ENCODE assay signal across 9 cellular contexts in genomic region chr22:41848468-41848867, GRCh38. TPM values are rescaled to one million over a fixed set of nuclear protein-coding genes. Genes with fewer than 3 reads are reported as not detected.
DNase-seq lines count a peak whose midpoint lies in the region; ATAC-seq lines count a peak whose summit lies in the region.
"Had no signal": no experiment of that assay in that cellular context is flagged by ENCODE, and none has a peak within 500 bp of the region (broad histone marks: within the 10 kb centered on the region; RNA-seq: fewer than 3 reads in every experiment).

No MANE protein-coding gene starts in this region.

- intact Hi-C loops in activated CD4-positive, alpha-beta memory T cell treated with anti-CD3 and anti-CD28 coated beads for 36 hours (cut with micrococcal nuclease) = no loop called here
- intact Hi-C loops in activated T-helper 1 cell treated with anti-CD3 and anti-CD28 coated beads, Interleukin-12 subunit alpha, Interleukin-12 subunit beta, Interleukin-2, Interleukin-4 antibody, amounts not matched to agents 30 ng/mL and 10 ng/mL and 1 ng/mL, durations not matched to agents 14 hours and 24 hours and 36 hours (cut with micrococcal nuclease) = no loop called here

- peaks cover 26% of the 10 kb centered on the region for H3K36me3 Mint-ChIP-seq in activated CD4-positive, alpha-beta memory T cell treated with anti-CD3 and anti-CD28 coated beads for 36 hours
- peaks cover 25% of the 10 kb centered on the region for H3K36me3 Mint-ChIP-seq in activated T-helper 1 cell treated with anti-CD3 and anti-CD28 coated beads, Interleukin-12 subunit alpha, Interleukin-12 subunit beta, Interleukin-2, Interleukin-4 antibody, amounts not matched to agents 30 ng/mL and 10 ng/mL and 1 ng/mL, durations not matched to agents 14 hours and 24 hours and 36 hours (ENCODE audit: low read depth)

- H3K27ac Mint-ChIP-seq in stimulated activated naive CD8-positive, alpha-beta T cell treated with anti-CD3 and anti-CD28 coated beads, Interleukin-15, amount 100 ng/mL, for 72 hours = no peak overlapping the region
- peak overlapping the region; percentile 42 for H3K27ac Mint-ChIP-seq in activated CD4-positive, alpha-beta memory T cell treated with anti-CD3 and anti-CD28 coated beads for 36 hours
- H3K27ac Mint-ChIP-seq in activated T-helper 1 cell treated with anti-CD3 and anti-CD28 coated beads, Interleukin-12 subunit alpha, Interleukin-12 subunit beta, Interleukin-2, Interleukin-4 antibody, amounts not matched to agents 30 ng/mL and 10 ng/mL and 1 ng/mL, durations not matched to agents 14 hours and 24 hours and 36 hours = no peak overlapping the region

- H3K9me3 ChIP-seq in HAP-1 = no peaks in the 10 kb centered on the region
- H3K9me3 ChIP-seq: thyroid gland had no signal

- H3K4me1 Mint-ChIP-seq in stimulated activated naive CD8-positive, alpha-beta T cell treated with anti-CD3 and anti-CD28 coated beads, Interleukin-15, amount 100 ng/mL, for 72 hours = peaks cover 62% of the 10 kb centered on the region
- H3K4me1 Mint-ChIP-seq in activated CD4-positive, alpha-beta memory T cell treated with anti-CD3 and anti-CD28 coated beads for 36 hours (ENCODE audit: low read depth) = peaks cover 68% of the 10 kb centered on the region
- peaks cover 48% of the 10 kb centered on the region for H3K4me1 Mint-ChIP-seq in activated T-helper 1 cell treated with anti-CD3 and anti-CD28 coated beads, Interleukin-12 subunit alpha, Interleukin-12 subunit beta, Interleukin-2, Interleukin-4 antibody, amounts not matched to agents 30 ng/mL and 10 ng/mL and 1 ng/mL, durations not matched to agents 14 hours and 24 hours and 36 hours (ENCODE audit: low read depth)

- peaks cover 7% of the 10 kb centered on the region for H3K4me1 ChIP-seq in HAP-1

- H3K36me3 ChIP-seq in HAP-1 (replicated peaks) = peaks cover 17% of the 10 kb centered on the region
- H3K36me3 ChIP-seq: thyroid gland had no signal

- DNase-seq in stimulated activated naive CD8-positive, alpha-beta T cell treated with anti-CD3 and anti-CD28 coated beads, Interleukin-15, Interleukin-2, amounts not matched to agents 100 U/mL and 50 U/mL, for 24 hours = no peak
- DNase-seq in stimulated activated naive CD8-positive, alpha-beta T cell treated with anti-CD3 and anti-CD28 coated beads, Interleukin-15, amount 100 ng/mL, for 72 hours = no peak
- DNase-seq in activated CD4-positive, alpha-beta memory T cell treated with anti-CD3 and anti-CD28 coated beads for 36 hours = no peak
- DNase-seq in left lobe of liver (ENCODE audit: low spot score) = no peak
- DNase-seq in DMS79 (lab: John Stamatoyannopoulos, UW) = no peak
- DNase-seq in activated T-helper 1 cell treated with anti-CD3 and anti-CD28 coated beads, Interleukin-12 subunit alpha, Interleukin-12 subunit beta, Interleukin-2, Interleukin-4 antibody, amounts not matched to agents 30 ng/mL and 10 ng/mL and 1 ng/mL, durations not matched to agents 14 hours and 24 hours and 36 hours (ENCODE audit: low spot score) = no peak
- no peak for DNase-seq in activated CD8-positive, alpha-beta memory T cell treated with anti-CD3 and anti-CD28 coated beads, Interleukin-2, amount 50 U/mL, for 48 hours
- no peak for DNase-seq in HAP-1 (ENCODE audit: low spot score in 2 of 2)
- DNase-seq: thyroid gland had no signal

- POLR2A ChIA-PET in activated CD4-positive, alpha-beta memory T cell treated with anti-CD3 and anti-CD28 coated beads for 36 hours (lab: Charles Lee) = interaction anchor here (0.5 kb wide), 2 partner anchors 80 to 392 kb away, joined by 3 to 6 read pairs; no protein-coding TSS in a partner anchor

- H3K27me3 Mint-ChIP-seq in stimulated activated naive CD8-positive, alpha-beta T cell treated with anti-CD3 and anti-CD28 coated beads, Interleukin-15, amount 100 ng/mL, for 72 hours = no peaks in the 10 kb centered on the region
- H3K27me3 Mint-ChIP-seq in activated CD4-positive, alpha-beta memory T cell treated with anti-CD3 and anti-CD28 coated beads for 36 hours = no peaks in the 10 kb centered on the region
- H3K27me3 Mint-ChIP-seq in activated T-helper 1 cell treated with anti-CD3 and anti-CD28 coated beads, Interleukin-12 subunit alpha, Interleukin-12 subunit beta, Interleukin-2, Interleukin-4 antibody, amounts not matched to agents 30 ng/mL and 10 ng/mL and 1 ng/mL, durations not matched to agents 14 hours and 24 hours and 36 hours (ENCODE audit: insufficient read depth) = no peaks in the 10 kb centered on the region

- no peak overlapping the region for H3K4me3 Mint-ChIP-seq in stimulated activated naive CD8-positive, alpha-beta T cell treated with anti-CD3 and anti-CD28 coated beads, Interleukin-15, amount 100 ng/mL, for 72 hours
- H3K4me3 Mint-ChIP-seq in activated CD4-positive, alpha-beta memory T cell treated with anti-CD3 and anti-CD28 coated beads for 36 hours = no peak overlapping the region
- H3K4me3 Mint-ChIP-seq in activated T-helper 1 cell treated with anti-CD3 and anti-CD28 coated beads, Interleukin-12 subunit alpha, Interleukin-12 subunit beta, Interleukin-2, Interleukin-4 antibody, amounts not matched to agents 30 ng/mL and 10 ng/mL and 1 ng/mL, durations not matched to agents 14 hours and 24 hours and 36 hours = no peak overlapping the region

- ATAC-seq in stimulated activated naive CD8-positive, alpha-beta T cell treated with anti-CD3 and anti-CD28 coated beads, Interleukin-15, Interleukin-2, amounts not matched to agents 100 U/mL and 50 U/mL, for 24 hours = peak; percentile 46
- ATAC-seq in stimulated activated naive CD8-positive, alpha-beta T cell treated with anti-CD3 and anti-CD28 coated beads, Interleukin-15, amount 100 ng/mL, for 72 hours = no peak
- ATAC-seq in left lobe of liver = peak; percentile 47

- no peak overlapping the region for H3K4me3 ChIP-seq in HAP-1
- H3K4me3 ChIP-seq: thyroid gland had no signal

- H3K9me3 Mint-ChIP-seq in stimulated activated naive CD8-positive, alpha-beta T cell treated with anti-CD3 and anti-CD28 coated beads, Interleukin-15, amount 100 ng/mL, for 72 hours = no peaks in the 10 kb centered on the region
- H3K9me3 Mint-ChIP-seq in activated CD4-positive, alpha-beta memory T cell treated with anti-CD3 and anti-CD28 coated beads for 36 hours = no peaks in the 10 kb centered on the region
- H3K9me3 Mint-ChIP-seq in activated T-helper 1 cell treated with anti-CD3 and anti-CD28 coated beads, Interleukin-12 subunit alpha, Interleukin-12 subunit beta, Interleukin-2, Interleukin-4 antibody, amounts not matched to agents 30 ng/mL and 10 ng/mL and 1 ng/mL, durations not matched to agents 14 hours and 24 hours and 36 hours = no peaks in the 10 kb centered on the region

- no peaks in the 10 kb centered on the region for H3K27me3 ChIP-seq in HAP-1 (ENCODE audit: low read depth)
- H3K27me3 ChIP-seq: thyroid gland had no signal

- CTCF ChIA-PET in activated CD4-positive, alpha-beta memory T cell treated with anti-CD3 and anti-CD28 coated beads for 36 hours (lab: Charles Lee) = no interaction called here

- in situ Hi-C loops in HAP-1 (cut with MboI; ENCODE audit: low sequenced_read_pairs) = no loop called here

RNA-seq across cellular contexts. Expression of gene SREBF2, which starts 15.6 kb away (rescaled TPM):
- total RNA-seq in activated CD4-positive, alpha-beta memory T cell treated with anti-CD3 and anti-CD28 coated beads for 36 hours = 100 to 1,000 TPM; 131 to 137 TPM
- 30.4 TPM for total RNA-seq in left lobe of liver
- total RNA-seq in activated T-helper 1 cell treated with anti-CD3 and anti-CD28 coated beads, Interleukin-12 subunit alpha, Interleukin-12 subunit beta, Interleukin-2, Interleukin-4 antibody, amounts not matched to agents 30 ng/mL and 10 ng/mL and 1 ng/mL, durations not matched to agents 14 hours and 24 hours and 36 hours = 235 and 245 TPM in 2 replicates

RNA-seq across cellular contexts. Expression of gene CCDC134, which starts 48.0 kb away (rescaled TPM):
- 10 to 100 TPM; 16.1 to 17.6 TPM for total RNA-seq in activated CD4-positive, alpha-beta memory T cell treated with anti-CD3 and anti-CD28 coated beads for 36 hours
- 5.1 TPM for total RNA-seq in left lobe of liver
- total RNA-seq in activated T-helper 1 cell treated with anti-CD3 and anti-CD28 coated beads, Interleukin-12 subunit alpha, Interleukin-12 subunit beta, Interleukin-2, Interleukin-4 antibody, amounts not matched to agents 30 ng/mL and 10 ng/mL and 1 ng/mL, durations not matched to agents 14 hours and 24 hours and 36 hours = 18.0 and 19.6 TPM in 2 replicates
